In genomic region chr20:63023071-63023835, GRCh38 we compare ENCODE assay signal across 19 cellular contexts. TPM values are rescaled to one million over a fixed set of nuclear protein-coding genes. Genes with fewer than 3 reads are reported as not detected.
"Had no signal": no experiment of that assay in that cellular context is flagged by ENCODE, and none has a peak within 500 bp of the region (broad histone marks: within the 10 kb centered on the region; RNA-seq: fewer than 3 reads in every experiment).

No MANE protein-coding gene starts in this region.

- H3K4me3 Mint-ChIP-seq: activated CD8-positive, alpha-beta T cell treated with anti-CD3 and anti-CD28 coated beads, Interleukin-2, amount 10 ng/mL, durations not matched to agents 7 days and 5 days; nephron progenitor cell had no signal

- H3K27ac Mint-ChIP-seq: activated CD8-positive, alpha-beta T cell treated with anti-CD3 and anti-CD28 coated beads, Interleukin-2, amount 10 ng/mL, durations not matched to agents 7 days and 5 days; nephron progenitor cell had no signal

- H3K36me3 ChIP-seq: adrenal gland, cardiac muscle cell, colonic mucosa, thoracic aorta had no signal

- H3K27ac ChIP-seq: adrenal gland, cardiac muscle cell, colonic mucosa, psoas muscle, thoracic aorta, VCaP had no signal

- H3K4me1 ChIP-seq: adrenal gland, colonic mucosa, psoas muscle had no signal

- H3K9me3 ChIP-seq: adrenal gland, colonic mucosa, psoas muscle had no signal

- ATAC-seq: activated CD8-positive, alpha-beta T cell treated with anti-CD3 and anti-CD28 coated beads, Interleukin-2, amount 10 ng/mL, durations not matched to agents 7 days and 5 days; esophagus mucosa; psoas muscle; sciatic nerve; SK-N-SH treated with all-trans-retinoic acid at 6 μM for 48 hours had no signal

- DNase-seq: activated CD4-positive, alpha-beta T cell treated with anti-CD3 and anti-CD28 coated beads for 48 hours; activated CD8-positive, alpha-beta memory T cell treated with anti-CD3 and anti-CD28 coated beads, Interleukin-2, amount 50 U/mL, for 4 hours; activated CD8-positive, alpha-beta T cell treated with anti-CD3 and anti-CD28 coated beads, Interleukin-2, amount 10 ng/mL, durations not matched to agents 7 days and 5 days; adrenal gland; colonic mucosa; hippocampal formation; nephron progenitor cell; stimulated activated CD4-positive, alpha-beta T cell treated with anti-CD3 and anti-CD28 coated beads, Interleukin-1b, Interleukin-23, amount 100 ng/mL, for 48 hours; T-helper 1 cell had no signal

- H3K4me3 ChIP-seq: adrenal gland, cardiac muscle cell, colonic mucosa, psoas muscle, thoracic aorta had no signal

RNA-seq across cellular contexts. Expression of gene BHLHE23, which starts 16.5 kb away (rescaled TPM):
- total RNA-seq: activated CD8-positive, alpha-beta T cell treated with anti-CD3 and anti-CD28 coated beads, Interleukin-2, amount 10 ng/mL, durations not matched to agents 7 days and 5 days; adrenal gland; cardiac muscle cell; colonic mucosa; esophagus mucosa; kidney epithelial cell; omental fat pad; psoas muscle; sciatic nerve; thoracic aorta; ureter had no signal
- polyA plus RNA-seq: adrenal gland, cardiac muscle cell, psoas muscle had no signal
